ENCODE assay signal across 11 cellular contexts in genomic region chr3:115958531-115958930, GRCh38.
A peak's percentile ranks its signal among the peaks of the same experiment; 100 is the strongest.
DNase-seq lines count a peak whose midpoint lies in the region; ATAC-seq lines count a peak whose summit lies in the region.
"Had no signal": no experiment of that assay in that cellular context is flagged by ENCODE, and none has a peak within 500 bp of the region (broad histone marks: within the 10 kb centered on the region; RNA-seq: fewer than 3 reads in every experiment).

No MANE protein-coding gene starts in this region.

- ATAC-seq in HG03139 (IDR thresholded peaks at IDR 0.05; ENCODE audit: unreplicated experiment) (no peak), GM19324 (IDR thresholded peaks at IDR 0.05; ENCODE audit: low FRiP score, unreplicated experiment) (no peak)

- DNase-seq in Ammon's horn (ENCODE audit: low spot score) (peak; percentile 30), NCI-H1694 (lab: John Stamatoyannopoulos, UW) (peak; percentile 85), NCI-H524 (lab: John Stamatoyannopoulos, UW) (peak; percentile 27 to 82), inferior parietal cortex (ENCODE audit: extremely low spot score) (peak; percentile 33), SK-N-DZ (ENCODE audit: low spot score) (no peak)
- DNase-seq: 8988T; AML-193; CD4-positive, CD25-positive, alpha-beta regulatory T cell; DMS79 had no signal
